ENCODE assay signal across 8 cellular contexts in genomic region chr10:79266543-79267312, GRCh38.
DNase-seq lines count a peak whose midpoint lies in the region; ATAC-seq and TF ChIP-seq lines count a peak whose summit lies in the region.

No MANE protein-coding gene starts in this region.

- no peak overlapping the region for H3K9ac ChIP-seq in rectal smooth muscle tissue (ENCODE audit: low read length)

- peak overlapping the region; percentile 86 for H3K27ac Mint-ChIP-seq in glutamatergic neuron (ENCODE audit: unreplicated experiment)

- no peak overlapping the region for H3K4me3 Mint-ChIP-seq in glutamatergic neuron (ENCODE audit: unreplicated experiment)

- DNase-seq in CD1c-positive myeloid dendritic cell (ENCODE audit: extremely low spot score), result peak; percentile 95
- peak; percentile 51 to 59 for DNase-seq in activated T-cell treated with anti-CD3 and anti-CD28 coated beads, Interleukin-2, amount 50 U/mL, for 48 hours
- no peak for DNase-seq in glutamatergic neuron
- DNase-seq in NCI-H774 (lab: John Stamatoyannopoulos, UW), result no peak
- DNase-seq in NCI-H1694 treated with DMSO at 0.1 percent for 48 hours (lab: John Stamatoyannopoulos, UW), result no peak

- no peaks in the 10 kb centered on the region for H3K27me3 ChIP-seq in rectal smooth muscle tissue (ENCODE audit: control insufficient read depth, insufficient read depth, low read length)

- H3K4me1 ChIP-seq in rectal smooth muscle tissue (ENCODE audit: control insufficient read depth, insufficient read depth, low read length), result peaks cover 44% of the 10 kb centered on the region

- ATAC-seq in GM19452 (IDR thresholded peaks at IDR 0.05; ENCODE audit: unreplicated experiment), result peak; percentile 84
- ATAC-seq in HG03469 (IDR thresholded peaks at IDR 0.05; ENCODE audit: unreplicated experiment), result peak; percentile 63

- H3K27ac ChIP-seq in rectal smooth muscle tissue (ENCODE audit: low read depth, low read length), result peak overlapping the region; percentile 65

- peaks cover 4% of the 10 kb centered on the region for H3K36me3 Mint-ChIP-seq in glutamatergic neuron (ENCODE audit: unreplicated experiment)

- no peak overlapping the region for H3K4me3 ChIP-seq in rectal smooth muscle tissue (ENCODE audit: low read length)

- H3K27me3 Mint-ChIP-seq in glutamatergic neuron (ENCODE audit: unreplicated experiment), result peaks cover 48% of the 10 kb centered on the region

- no peak for TF ChIP-seq CTCF in glutamatergic neuron (IDR thresholded peaks at IDR 0.05; ENCODE audit: partially characterized antibody, unreplicated experiment)

- peaks cover 61% of the 10 kb centered on the region for H3K9me3 Mint-ChIP-seq in glutamatergic neuron (ENCODE audit: unreplicated experiment)

- no peaks in the 10 kb centered on the region for H3K36me3 ChIP-seq in rectal smooth muscle tissue (ENCODE audit: control insufficient read depth, insufficient read depth, low read length)

- H3K4me1 Mint-ChIP-seq in glutamatergic neuron (ENCODE audit: low read depth, unreplicated experiment), result peaks cover 84% of the 10 kb centered on the region

Comparison
In these comparisons a context has a peak if more than half of its experiments do, and no peak if none do; other contexts are left out.
1. DNase-seq: peak in CD1c-positive myeloid dendritic cell (single experiment) and activated T-cell treated with anti-CD3 and anti-CD28 coated beads, Interleukin-2, amount 50 U/mL, for 48 hours (2 of 2); none in glutamatergic neuron (single experiment), NCI-H774 (single experiment) and NCI-H1694 treated with DMSO at 0.1 percent for 48 hours (single experiment).